In the genomic region with DNA sequence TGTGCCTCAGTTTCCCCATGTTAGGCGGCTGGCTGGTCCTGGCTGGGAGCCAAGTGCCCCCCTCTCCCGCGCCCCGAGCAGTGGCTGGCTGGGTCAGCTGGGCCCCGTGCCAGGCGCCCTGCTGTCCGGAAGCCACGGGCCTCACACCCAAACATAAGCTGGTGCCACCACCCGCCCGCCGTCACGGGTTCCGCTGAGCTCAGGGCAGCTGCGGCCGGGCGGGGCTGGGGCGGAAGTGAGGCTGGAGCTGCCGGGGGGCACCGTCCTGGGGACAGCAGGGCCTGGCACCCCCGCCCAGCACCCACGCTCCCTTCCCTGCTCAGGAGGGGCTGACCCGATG, we compare ENCODE assay signal across 12 cellular contexts. TPM values are rescaled to one million over a fixed set of nuclear protein-coding genes. Genes with fewer than 3 reads are reported as not detected.
DNase-seq lines count a peak whose midpoint lies in the region; ATAC-seq and TF ChIP-seq lines count a peak whose summit lies in the region.
"Had no signal": no experiment of that assay in that cellular context is flagged by ENCODE, and none has a peak within 500 bp of the region (broad histone marks: within the 10 kb centered on the region; RNA-seq: fewer than 3 reads in every experiment).

No MANE protein-coding gene starts in this region.

- CTCF ChIA-PET in activated CD8-positive, alpha-beta T cell treated with anti-CD3 and anti-CD28 coated beads, Interleukin-2, amount 10 ng/mL, durations not matched to agents 7 days and 5 days (lab: Charles Lee): no interaction called here
- CTCF ChIA-PET in CD4-positive, alpha-beta T cell (lab: Charles Lee): no interaction called here

- H3K9me3 ChIP-seq in BLaER1 (no peaks in the 10 kb centered on the region), OCI-LY1 (ENCODE audit: low read length) (no peaks in the 10 kb centered on the region), ascending aorta (no peaks in the 10 kb centered on the region)
- no peaks in the 10 kb centered on the region for H3K9me3 ChIP-seq in CD4-positive, alpha-beta T cell (ENCODE audit: control insufficient read depth, low read length)

- no peak overlapping the region for H3K27ac Mint-ChIP-seq in activated CD8-positive, alpha-beta T cell treated with anti-CD3 and anti-CD28 coated beads, Interleukin-2, amount 10 ng/mL, durations not matched to agents 7 days and 5 days
- H3K27ac Mint-ChIP-seq in CD4-positive, alpha-beta T cell: no peak overlapping the region
- H3K27ac Mint-ChIP-seq: activated T-helper 2 cell treated with anti-CD3 and anti-CD28 coated beads, Interferon-gamma antibody, Interleukin-2, Interleukin-4, amounts not matched to agents 10 μg/mL and 5 μg/mL and 100 μg/mL, durations not matched to agents 14 hours and 24 hours and 36 hours; neural progenitor cell had no signal

- peak overlapping the region; percentile 91 for H3K4me2 ChIP-seq in BLaER1
- H3K4me2 ChIP-seq in OCI-LY1 (ENCODE audit: low read length): no peak overlapping the region
- H3K4me2 ChIP-seq: neural progenitor cell had no signal

- H4K20me1 ChIP-seq in BLaER1 (no peaks in the 10 kb centered on the region), OCI-LY1 (ENCODE audit: insufficient read depth, low read length) (no peaks in the 10 kb centered on the region)

- H3K27me3 ChIP-seq in BLaER1: no peaks in the 10 kb centered on the region
- H3K27me3 ChIP-seq in OCI-LY1 (ENCODE audit: insufficient read depth, low read length): no peaks in the 10 kb centered on the region
- H3K27me3 ChIP-seq in ascending aorta: no peaks in the 10 kb centered on the region
- H3K27me3 ChIP-seq in CD4-positive, alpha-beta T cell (ENCODE audit: control insufficient read depth, insufficient read depth, low read length): no peaks in the 10 kb centered on the region
- H3K27me3 ChIP-seq: neural progenitor cell had no signal

- TF ChIP-seq CTCF in OCI-LY1 (IDR thresholded peaks at IDR 0.05; ENCODE audit: low read length) (no peak), fibroblast of villous mesenchyme (IDR thresholded peaks at IDR 0.05; ENCODE audit: insufficient read depth, low read depth, low read length) (no peak), ascending aorta (IDR thresholded peaks at IDR 0.05) (no peak)
- TF ChIP-seq CTCF in CD4-positive, alpha-beta T cell (IDR thresholded peaks at IDR 0.05): no peak

- ATAC-seq in activated CD8-positive, alpha-beta T cell treated with anti-CD3 and anti-CD28 coated beads, Interleukin-2, amount 10 ng/mL, durations not matched to agents 7 days and 5 days: no peak
- no peak for ATAC-seq in CD4-positive, alpha-beta T cell (ENCODE audit: poor library complexity)

- H2AFZ ChIP-seq in OCI-LY1 (ENCODE audit: low read length): no peak overlapping the region
- H2AFZ ChIP-seq: neural progenitor cell had no signal

- no peaks in the 10 kb centered on the region for H3F3A ChIP-seq in OCI-LY1 (ENCODE audit: insufficient read depth, low read length)

- peak overlapping the region; percentile 85 for H3K27ac ChIP-seq in BLaER1
- H3K27ac ChIP-seq in OCI-LY1 (ENCODE audit: low read depth, low read length, poor library complexity, severe bottlenecking): peak overlapping the region; percentile 89
- no peak overlapping the region for H3K27ac ChIP-seq in ascending aorta
- no peak overlapping the region for H3K27ac ChIP-seq in CD4-positive, alpha-beta T cell (ENCODE audit: low read depth, low read length)
- H3K27ac ChIP-seq: neural progenitor cell had no signal

- H3K9me3 Mint-ChIP-seq in activated CD8-positive, alpha-beta T cell treated with anti-CD3 and anti-CD28 coated beads, Interleukin-2, amount 10 ng/mL, durations not matched to agents 7 days and 5 days (ENCODE audit: insufficient read depth): no peaks in the 10 kb centered on the region
- no peaks in the 10 kb centered on the region for H3K9me3 Mint-ChIP-seq in CD4-positive, alpha-beta T cell
- H3K9me3 Mint-ChIP-seq: activated T-helper 2 cell treated with anti-CD3 and anti-CD28 coated beads, Interferon-gamma antibody, Interleukin-2, Interleukin-4, amounts not matched to agents 10 μg/mL and 5 μg/mL and 100 μg/mL, durations not matched to agents 14 hours and 24 hours and 36 hours; CD4-positive, CD25-positive, alpha-beta regulatory T cell; neural progenitor cell had no signal

- DNase-seq in fibroblast of villous mesenchyme (ENCODE audit: low read depth) (peak; percentile 56), myocyte (ENCODE audit: low read depth) (peak; percentile 79), ascending aorta (ENCODE audit: low spot score in 2 of 2) (no peak)
- DNase-seq in activated CD8-positive, alpha-beta T cell treated with anti-CD3 and anti-CD28 coated beads, Interleukin-2, amount 10 ng/mL, durations not matched to agents 7 days and 5 days: no peak
- no peak for DNase-seq in effector CD4-positive, alpha-beta T cell
- DNase-seq in CD4-positive, alpha-beta T cell: no peak
- DNase-seq: CD4-positive, CD25-positive, alpha-beta regulatory T cell; Kasumi-1 had no signal

- H3K9ac ChIP-seq in BLaER1 (peak overlapping the region; percentile 48; the same call in 1 of the 2 replicates), OCI-LY1 (ENCODE audit: low read length) (no peak overlapping the region; the same call in 1 of the 2 replicates)
- H3K9ac ChIP-seq: neural progenitor cell had no signal

- H3K4me1 Mint-ChIP-seq in activated CD8-positive, alpha-beta T cell treated with anti-CD3 and anti-CD28 coated beads, Interleukin-2, amount 10 ng/mL, durations not matched to agents 7 days and 5 days (ENCODE audit: low read depth): peaks cover 18% of the 10 kb centered on the region
- H3K4me1 Mint-ChIP-seq in CD4-positive, alpha-beta T cell (ENCODE audit: low read depth): peaks cover 22% of the 10 kb centered on the region

- POLR2A ChIA-PET in activated CD8-positive, alpha-beta T cell treated with anti-CD3 and anti-CD28 coated beads, Interleukin-2, amount 10 ng/mL, durations not matched to agents 7 days and 5 days (lab: Charles Lee): no interaction called here
- POLR2A ChIA-PET in CD4-positive, alpha-beta T cell (lab: Charles Lee): no interaction called here

- H3K36me3 Mint-ChIP-seq in activated CD8-positive, alpha-beta T cell treated with anti-CD3 and anti-CD28 coated beads, Interleukin-2, amount 10 ng/mL, durations not matched to agents 7 days and 5 days (ENCODE audit: low read depth): peaks cover under 1% of the 10 kb centered on the region
- H3K36me3 Mint-ChIP-seq in CD4-positive, alpha-beta T cell (ENCODE audit: low read depth): no peaks in the 10 kb centered on the region
- H3K36me3 Mint-ChIP-seq: CD4-positive, CD25-positive, alpha-beta regulatory T cell had no signal

- no peaks in the 10 kb centered on the region for H3K79me2 ChIP-seq in OCI-LY1 (ENCODE audit: insufficient read depth, low read length)

- peak overlapping the region; percentile 56; the same call in 1 of the 2 replicates for H3K4me3 ChIP-seq in BLaER1
- H3K4me3 ChIP-seq in OCI-LY1 (ENCODE audit: low read depth, low read length, poor library complexity, severe bottlenecking): no peak overlapping the region
- no peak overlapping the region for H3K4me3 ChIP-seq in fibroblast of villous mesenchyme (ENCODE audit: low read depth, low read length)
- H3K4me3 ChIP-seq in ascending aorta: no peak overlapping the region
- H3K4me3 ChIP-seq: neural progenitor cell had no signal

- H3K27me3 Mint-ChIP-seq in activated CD8-positive, alpha-beta T cell treated with anti-CD3 and anti-CD28 coated beads, Interleukin-2, amount 10 ng/mL, durations not matched to agents 7 days and 5 days (ENCODE audit: low read depth): no peaks in the 10 kb centered on the region
- H3K27me3 Mint-ChIP-seq in CD4-positive, alpha-beta T cell: no peaks in the 10 kb centered on the region

- no peak overlapping the region for H3K4me3 Mint-ChIP-seq in activated CD8-positive, alpha-beta T cell treated with anti-CD3 and anti-CD28 coated beads, Interleukin-2, amount 10 ng/mL, durations not matched to agents 7 days and 5 days
- no peak overlapping the region for H3K4me3 Mint-ChIP-seq in CD4-positive, alpha-beta T cell
- H3K4me3 Mint-ChIP-seq: neural progenitor cell had no signal

- H3K4me1 ChIP-seq in BLaER1 (peaks cover 59% of the 10 kb centered on the region), OCI-LY1 (ENCODE audit: insufficient read depth, low read length, severe bottlenecking) (peaks cover 33% of the 10 kb centered on the region), ascending aorta (no peaks in the 10 kb centered on the region)
- H3K4me1 ChIP-seq: neural progenitor cell had no signal

- H3K36me3 ChIP-seq in BLaER1: peaks cover 7% of the 10 kb centered on the region
- H3K36me3 ChIP-seq in OCI-LY1 (ENCODE audit: insufficient read depth, low read length): peaks cover 5% of the 10 kb centered on the region; the same call in 1 of the 2 replicates
- H3K36me3 ChIP-seq in ascending aorta: no peaks in the 10 kb centered on the region
- H3K36me3 ChIP-seq: neural progenitor cell had no signal

- no peaks in the 10 kb centered on the region for H3K9me2 ChIP-seq in OCI-LY1 (ENCODE audit: low read depth, low read length)

- intact Hi-C loops in ascending aorta (cut with DNase I): no loop called here
- intact Hi-C loops in CD4-positive, alpha-beta T cell (cut with DNase I, micrococcal nuclease): no loop called here

RNA-seq across cellular contexts. Expression of gene HCN2, which starts 19.3 kb away (rescaled TPM):
- 0.32 and 0.86 TPM in 2 replicates for total RNA-seq in fibroblast of villous mesenchyme
- 2.9 and 3.5 TPM in 2 replicates for total RNA-seq in myocyte
- 13.1 TPM for polyA plus RNA-seq in myocyte (2012)
- not detected for total RNA-seq in ascending aorta
- total RNA-seq in activated CD8-positive, alpha-beta T cell treated with anti-CD3 and anti-CD28 coated beads, Interleukin-2, amount 10 ng/mL, durations not matched to agents 7 days and 5 days: 1 to 10 TPM in 1 of 2 experiments, under 1 TPM in 1; 0.84 to 1.3 TPM
- total RNA-seq in CD4-positive, alpha-beta T cell: 1 to 10 TPM; 2.1 TPM
- polyA plus RNA-seq: CD4-positive, CD25-positive, alpha-beta regulatory T cell had no signal

RNA-seq across cellular contexts. Expression of gene POLRMT, which starts 24.4 kb away (rescaled TPM):
- total RNA-seq in fibroblast of villous mesenchyme: 23.2 and 25.5 TPM in 2 replicates
- total RNA-seq in myocyte: 47.7 and 54.3 TPM in 2 replicates
- 64.9 TPM for polyA plus RNA-seq in myocyte (2012)
- 26.8 TPM for total RNA-seq in ascending aorta
- 10 to 100 TPM; 50.6 to 51.0 TPM for total RNA-seq in activated CD8-positive, alpha-beta T cell treated with anti-CD3 and anti-CD28 coated beads, Interleukin-2, amount 10 ng/mL, durations not matched to agents 7 days and 5 days
- total RNA-seq in CD4-positive, alpha-beta T cell: 10 to 100 TPM; 54.4 to 56.2 TPM

RNA-seq across cellular contexts. Expression of gene FGF22, which starts 30.7 kb away (rescaled TPM):
- not detected in 2 replicates for total RNA-seq in fibroblast of villous mesenchyme
- total RNA-seq in myocyte: 0.16 and 0.21 TPM in 2 replicates
- 0.61 TPM for polyA plus RNA-seq in myocyte (2012)
- not detected for total RNA-seq in ascending aorta
- total RNA-seq in activated CD8-positive, alpha-beta T cell treated with anti-CD3 and anti-CD28 coated beads, Interleukin-2, amount 10 ng/mL, durations not matched to agents 7 days and 5 days: not detected
- under 1 TPM; 0.42 to 0.49 TPM for total RNA-seq in CD4-positive, alpha-beta T cell
- total RNA-seq: activated T-helper 2 cell treated with anti-CD3 and anti-CD28 coated beads, Interferon-gamma antibody, Interleukin-2, Interleukin-4, amounts not matched to agents 10 μg/mL and 5 μg/mL and 100 μg/mL, durations not matched to agents 14 hours and 24 hours and 36 hours had no signal

RNA-seq across cellular contexts. Expression of gene BSG, which starts 36.6 kb away (rescaled TPM):
- 191 and 207 TPM in 2 replicates for total RNA-seq in fibroblast of villous mesenchyme
- total RNA-seq in myocyte: 519 and 528 TPM in 2 replicates
- polyA plus RNA-seq in myocyte (2012): 577 TPM
- 647 TPM for total RNA-seq in ascending aorta
- 100 to 1,000 TPM; 207 to 217 TPM for total RNA-seq in activated CD8-positive, alpha-beta T cell treated with anti-CD3 and anti-CD28 coated beads, Interleukin-2, amount 10 ng/mL, durations not matched to agents 7 days and 5 days
- 10 to 100 TPM; 68.7 to 71.6 TPM for total RNA-seq in CD4-positive, alpha-beta T cell

RNA-seq across cellular contexts. Expression of gene RNF126, which starts 54.0 kb away (rescaled TPM):
- 30.7 and 50.3 TPM in 2 replicates for total RNA-seq in fibroblast of villous mesenchyme
- 86.4 and 94.6 TPM in 2 replicates for total RNA-seq in myocyte
- 77.1 TPM for polyA plus RNA-seq in myocyte (2012)
- total RNA-seq in ascending aorta: 39.0 TPM
- 10 to 100 TPM; 71.3 to 78.4 TPM for total RNA-seq in activated CD8-positive, alpha-beta T cell treated with anti-CD3 and anti-CD28 coated beads, Interleukin-2, amount 10 ng/mL, durations not matched to agents 7 days and 5 days
- 100 to 1,000 TPM; 112 to 119 TPM for total RNA-seq in CD4-positive, alpha-beta T cell

Comparison
In these comparisons a context has a peak if more than half of its experiments do, and no peak if none do; other contexts are left out.
1. H3K27ac ChIP-seq: peak in BLaER1 (single experiment) and OCI-LY1 (single experiment); none in ascending aorta (0 of 2) and CD4-positive, alpha-beta T cell (single experiment).
2. DNase-seq: peak in fibroblast of villous mesenchyme (single experiment) and myocyte (single experiment); none in ascending aorta (0 of 2), activated CD8-positive, alpha-beta T cell treated with anti-CD3 and anti-CD28 coated beads, Interleukin-2, amount 10 ng/mL, durations not matched to agents 7 days and 5 days (single experiment), effector CD4-positive, alpha-beta T cell (single experiment) and CD4-positive, alpha-beta T cell (0 of 10).